ENCODE assay signal across 8 cellular contexts in genomic region chr6:79048611-79049010, GRCh38.
DNase-seq lines count a peak whose midpoint lies in the region; ATAC-seq and TF ChIP-seq lines count a peak whose summit lies in the region.

No MANE protein-coding gene starts in this region.

- TF ChIP-seq CTCF in 22Rv1 (IDR thresholded peaks at IDR 0.05) = peak; percentile 55
- TF ChIP-seq CTCF in OCI-LY3 (IDR thresholded peaks at IDR 0.05; ENCODE audit: low read depth, low read length) = peak; percentile 18; the same call in 1 of the 2 replicates
- peak; percentile 60 for TF ChIP-seq CTCF in fibroblast of mammary gland (conservative IDR thresholded peaks at IDR 0.05; ENCODE audit: control insufficient read depth, insufficient read depth, low read depth, low read length)

- peaks cover 42% of the 10 kb centered on the region for H3K36me3 ChIP-seq in OCI-LY3 (replicated peaks; ENCODE audit: low read depth, low read length)

- H2AFZ ChIP-seq in OCI-LY3 (ENCODE audit: low read depth, low read length) = no peak overlapping the region

- no peak overlapping the region for H3K4me3 ChIP-seq in OCI-LY3 (ENCODE audit: low read length)
- H3K4me3 ChIP-seq in fibroblast of mammary gland (ENCODE audit: control insufficient read depth, low read depth, low read length) = no peak overlapping the region

- peaks cover under 1% of the 10 kb centered on the region; the same call in 1 of the 2 replicates for H3K4me1 ChIP-seq in OCI-LY3 (ENCODE audit: low read length)

- no peak overlapping the region for H3K4me2 ChIP-seq in OCI-LY3 (ENCODE audit: low read length)

- peaks cover 19% of the 10 kb centered on the region; the same call in 1 of the 2 replicates for H3K79me2 ChIP-seq in OCI-LY3 (ENCODE audit: low read length)

- ATAC-seq in HG03521 (IDR thresholded peaks at IDR 0.05; ENCODE audit: unreplicated experiment) (no peak), GM21737 (IDR thresholded peaks at IDR 0.05; ENCODE audit: unreplicated experiment) (no peak), HG03457 (IDR thresholded peaks at IDR 0.05; ENCODE audit: unreplicated experiment) (no peak), HG03135 (IDR thresholded peaks at IDR 0.05; ENCODE audit: unreplicated experiment) (no peak)

- peaks cover 29% of the 10 kb centered on the region for H4K20me1 ChIP-seq in OCI-LY3 (ENCODE audit: insufficient read depth, low read length)

- no peak overlapping the region for H3K9ac ChIP-seq in OCI-LY3 (ENCODE audit: low read length)

- H3K9me3 ChIP-seq in OCI-LY3 (ENCODE audit: insufficient read depth, low read length) = no peaks in the 10 kb centered on the region

- H3K27me3 ChIP-seq in OCI-LY3 (ENCODE audit: low read depth, low read length) = no peaks in the 10 kb centered on the region

- peak; percentile 32 for DNase-seq in EL
- peak; percentile 49 for DNase-seq in fibroblast of mammary gland (ENCODE audit: low read depth)

- H3K27ac ChIP-seq in 22Rv1 (no peak overlapping the region), OCI-LY3 (ENCODE audit: low read length) (no peak overlapping the region)
